Comparison of ENCODE assay signal across 12 cellular contexts in the genomic region with DNA sequence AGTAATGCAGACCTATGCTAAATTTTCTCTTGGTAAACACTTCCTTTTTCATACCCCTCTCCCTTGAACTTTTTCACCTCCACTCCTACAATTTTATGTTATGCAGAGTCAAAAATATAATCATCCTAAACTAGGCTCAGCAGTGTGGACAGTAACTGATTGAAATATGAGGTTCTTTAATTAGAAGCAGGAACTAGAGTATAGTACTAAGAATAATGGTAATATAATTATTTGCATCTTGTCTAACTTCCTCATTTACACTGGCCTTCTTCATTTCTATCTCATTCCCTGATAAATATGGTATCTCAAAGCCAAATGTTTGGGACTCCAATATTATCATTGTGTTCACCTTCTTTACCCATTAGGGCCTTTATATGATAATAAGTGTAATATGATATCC. TPM values are rescaled to one million over a fixed set of nuclear protein-coding genes. Genes with fewer than 3 reads are reported as not detected.
A peak's percentile ranks its signal among the peaks of the same experiment; 100 is the strongest.
DNase-seq lines count a peak whose midpoint lies in the region; ATAC-seq lines count a peak whose summit lies in the region.
"Had no signal": no experiment of that assay in that cellular context is flagged by ENCODE, and none has a peak within 500 bp of the region (broad histone marks: within the 10 kb centered on the region; RNA-seq: fewer than 3 reads in every experiment).

No MANE protein-coding gene starts in this region.

- no peaks in the 10 kb centered on the region for H3K27me3 Mint-ChIP-seq in T-helper 17 cell
- H3K27me3 Mint-ChIP-seq: central memory CD8-positive, alpha-beta T cell had no signal

- peaks cover 4% of the 10 kb centered on the region for H3K36me3 Mint-ChIP-seq in T-helper 17 cell (ENCODE audit: low read depth)
- H3K36me3 Mint-ChIP-seq: neural progenitor cell, WTC11 had no signal

- no peak overlapping the region for H3K4me3 Mint-ChIP-seq in T-helper 17 cell
- H3K4me3 Mint-ChIP-seq: central memory CD8-positive, alpha-beta T cell; neural progenitor cell; WTC11 had no signal

- peak; percentile 86 for DNase-seq in NOMO-1 treated with DMSO at 0.1 percent for 48 hours (lab: John Stamatoyannopoulos, UW; ENCODE audit: unreplicated experiment)
- DNase-seq in islet precursor cell, result no peak
- no peak for DNase-seq in activated CD4-positive, alpha-beta T cell treated with anti-CD3 and anti-CD28 coated beads for 1 hour
- no peak for DNase-seq in ecto neural progenitor cell (ENCODE audit: low spot score)
- DNase-seq in T-helper 17 cell, result no peak
- DNase-seq: stimulated activated naive CD4-positive, alpha-beta T cell had no signal

- no peak overlapping the region for H3K27ac Mint-ChIP-seq in T-helper 17 cell
- H3K27ac Mint-ChIP-seq: neural progenitor cell, WTC11 had no signal

- no peaks in the 10 kb centered on the region for H3K4me1 Mint-ChIP-seq in T-helper 17 cell
- H3K4me1 Mint-ChIP-seq: central memory CD8-positive, alpha-beta T cell; neural progenitor cell had no signal

- ATAC-seq in GM18498 (IDR thresholded peaks at IDR 0.05; ENCODE audit: unreplicated experiment) (peak; percentile 78), GM21367 (IDR thresholded peaks at IDR 0.05; ENCODE audit: unreplicated experiment) (peak; percentile 69), HG03039 (IDR thresholded peaks at IDR 0.05; ENCODE audit: unreplicated experiment) (peak; percentile 58), T-helper 17 cell (no peak)
- ATAC-seq: WTC11 had no signal

- H3K9me3 ChIP-seq in T-helper 17 cell (ENCODE audit: control insufficient read depth, low read length, poor library complexity, severe bottlenecking), result no peaks in the 10 kb centered on the region

RNA-seq across cellular contexts. Expression of gene GALNT3, which starts 21.7 kb away (rescaled TPM):
- 1 to 10 TPM; 6.7 to 7.7 TPM for total RNA-seq in T-helper 17 cell
